In genomic region chr20:34302723-34303528, GRCh38 we compare ENCODE assay signal across 8 cellular contexts. TPM values are rescaled to one million over a fixed set of nuclear protein-coding genes. Genes with fewer than 3 reads are reported as not detected.
DNase-seq lines count a peak whose midpoint lies in the region; ATAC-seq and TF ChIP-seq lines count a peak whose summit lies in the region.

Gene AHCY, minus strand, starts transcription at chr20:34303355. Its CDS starts 85 bp downstream, at chr20:34303270.

- intact Hi-C loops in dorsolateral prefrontal cortex (cut with DNase I), result loop anchor here in 1 of 2 donors (2.0 to 10.0 kb wide), 2 partner anchors 214 to 488 kb away; partner anchors contain the start of genes CHMP4B and DYNLRB1
- intact Hi-C loops in right lobe of liver (cut with DNase I), result no loop called here

- DNase-seq in NCI-H774 (lab: John Stamatoyannopoulos, UW) (peak; percentile 93), dorsolateral prefrontal cortex (peak; percentile 88 to 97 (median 96)), right lobe of liver (peak; percentile 97)
- peak; percentile 97 to 99 for DNase-seq in activated CD4-positive, alpha-beta T cell treated with anti-CD3 and anti-CD28 coated beads, Interleukin-2, amount 50 U/mL, for 48 hours
- peak; percentile 92 to 93 for DNase-seq in stimulated activated CD4-positive, alpha-beta T cell treated with anti-CD3 and anti-CD28 coated beads, Interleukin-4, amount 100 ng/mL, for 4 hours

- no peaks in the 10 kb centered on the region for H3K9me3 ChIP-seq in right lobe of liver

- ATAC-seq in GM19395 (IDR thresholded peaks at IDR 0.05; ENCODE audit: unreplicated experiment), result peak; percentile 93
- ATAC-seq in HG03565 (IDR thresholded peaks at IDR 0.05; ENCODE audit: unreplicated experiment), result peak; percentile 81
- peak; percentile 92 to 96 (median 93) for ATAC-seq in right lobe of liver

- under 1% methylated on average over 16 of the region's 79 CpGs for WGBS in right lobe of liver (ENCODE audit: insufficient coverage, low coverage, low lambda C conversion rate, missing lambda C conversion rate)

- no peaks in the 10 kb centered on the region for H3K27me3 ChIP-seq in dorsolateral prefrontal cortex
- no peaks in the 10 kb centered on the region for H3K27me3 ChIP-seq in right lobe of liver

- TF ChIP-seq CTCF in C4-2B (conservative IDR thresholded peaks at IDR 0.05) (no peak), dorsolateral prefrontal cortex (IDR thresholded peaks at IDR 0.05 in 54 of 56, conservative IDR thresholded peaks at IDR 0.05 in 2 of 56; ENCODE audit: low read depth in 1 of 56, partially characterized antibody in 56 of 56) (peak in 35 of 56 donors; percentile 5 to 56 (median 30)), right lobe of liver (IDR thresholded peaks at IDR 0.05) (peak in 1 of 4 donors; percentile 0)

- peak; percentile 78 for TF ChIP-seq POLR2A in right lobe of liver (IDR thresholded peaks at IDR 0.05)

- H3K4me3 ChIP-seq in dorsolateral prefrontal cortex (peak within 1 kb of the TSS; percentile 67 to 99 (median 91)), right lobe of liver (peak within 1 kb of the TSS; percentile 73 to 85 (median 80))

- H3K36me3 ChIP-seq in right lobe of liver, result no peaks in the 10 kb centered on the region

- H3K4me1 ChIP-seq in right lobe of liver, result peaks cover 0 to 51% (median 13%) of the 10 kb centered on the region in 4 donors

- H3K27ac ChIP-seq in C4-2B, result peak within 1 kb of the TSS; percentile 93
- H3K27ac ChIP-seq in dorsolateral prefrontal cortex, result peak within 1 kb of the TSS; percentile 59 to 96 (median 90)
- peak within 1 kb of the TSS; percentile 57 to 77 (median 72) for H3K27ac ChIP-seq in right lobe of liver

RNA-seq across cellular contexts. Expression of gene AHCY, which starts in this region (rescaled TPM):
- total RNA-seq in dorsolateral prefrontal cortex (10 to 100 TPM; 29.7 to 56.2 (median 46.7) TPM), right lobe of liver (100 to 1,000 TPM in 5 of 6 experiments, 10 to 100 TPM in 1; 66.5 to 142 (median 111) TPM)

Comparison
In these comparisons a context has a peak if more than half of its experiments do, and no peak if none do; other contexts are left out.
1. Peak in every context shown above with its lines: DNase-seq, ATAC-seq, H3K4me3 ChIP-seq and H3K27ac ChIP-seq.